Comparison of ENCODE assay signal across 8 cellular contexts in genomic region chr16:58000706-58001676, GRCh38. TPM values are rescaled to one million over a fixed set of nuclear protein-coding genes. Genes with fewer than 3 reads are reported as not detected.
DNase-seq lines count a peak whose midpoint lies in the region; ATAC-seq and TF ChIP-seq lines count a peak whose summit lies in the region.

Gene USB1, plus strand, starts transcription at chr16:58001407. Its CDS starts 77 bp downstream, at chr16:58001484.

- CTCF ChIA-PET in MCF 10A (lab: Yijun Ruan, JAX) = interaction anchor here (0.6 to 7.0 kb wide), 9 partner anchors 9 to 220 kb away, joined by 3 to 88 read pairs (median 3); no protein-coding TSS in a partner anchor

- peak; percentile 82 for TF ChIP-seq CTCF in MCF 10A (IDR thresholded peaks at IDR 0.05; ENCODE audit: unreplicated experiment)
- peak; percentile 64 for TF ChIP-seq CTCF in smooth muscle cell (IDR thresholded peaks at IDR 0.05; ENCODE audit: borderline replicate concordance, insufficient read depth, poor library complexity, severe bottlenecking)

- POLR2A ChIA-PET in MCF 10A (lab: Yijun Ruan, JAX) = interaction anchor here (0.8 to 3.7 kb wide), 16 partner anchors 10 to 473 kb away, joined by 3 to 17 read pairs (median 4); partner anchors contain the start of genes CFAP20 and KATNB1

- peaks cover 14% of the 10 kb centered on the region for H3K4me1 ChIP-seq in smooth muscle cell (ENCODE audit: low read depth)

- peak within 1 kb of the TSS; percentile 28 for H3K27ac ChIP-seq in smooth muscle cell (ENCODE audit: low read depth)

- H4K20me1 ChIP-seq in smooth muscle cell (ENCODE audit: low read depth) = peaks cover 12% of the 10 kb centered on the region

- BruUV-seq in MCF 10A (replicated peaks; lab: Mats Ljungman, UMichigan) = no TSS peak

- H2AFZ ChIP-seq in smooth muscle cell (ENCODE audit: low read depth) = peak within 1 kb of the TSS; percentile 92

- peaks cover 4% of the 10 kb centered on the region for H3F3A ChIP-seq in smooth muscle cell (ENCODE audit: low read depth)

- WGBS in smooth muscle cell (ENCODE audit: low lambda C conversion rate) = 1% methylated on average over 38 of the region's 81 CpGs

- peak within 1 kb of the TSS; percentile 29 for H3K27ac Mint-ChIP-seq in MCF 10A (ENCODE audit: low read depth, unreplicated experiment)

- H3K27me3 ChIP-seq in smooth muscle cell (ENCODE audit: low read depth) = no peaks in the 10 kb centered on the region

- peaks cover 28% of the 10 kb centered on the region for H3K4me1 Mint-ChIP-seq in MCF 10A (ENCODE audit: insufficient read depth, unreplicated experiment)

- H3K79me2 ChIP-seq in smooth muscle cell (ENCODE audit: low read depth) = no peaks in the 10 kb centered on the region

- peak within 1 kb of the TSS; percentile 57 for H3K9ac ChIP-seq in smooth muscle cell (ENCODE audit: low read depth)

- H3K4me3 ChIP-seq in smooth muscle cell = peak within 1 kb of the TSS; percentile 88

- intact Hi-C loops in MCF 10A (cut with micrococcal nuclease) = loop anchor here (1.0 to 2.0 kb wide), 3 partner anchors 102 to 244 kb away; partner anchors contain the start of gene KIFC3

- H3K4me3 Mint-ChIP-seq in MCF 10A (ENCODE audit: unreplicated experiment) = peak within 1 kb of the TSS; percentile 86

- peak; percentile 78 for ATAC-seq in HG02870 (IDR thresholded peaks at IDR 0.05; ENCODE audit: unreplicated experiment)

- no peaks in the 10 kb centered on the region for H3K9me3 Mint-ChIP-seq in MCF 10A (ENCODE audit: unreplicated experiment)

- H3K36me3 ChIP-seq in smooth muscle cell (ENCODE audit: low read depth) = no peaks in the 10 kb centered on the region

- no peaks in the 10 kb centered on the region for H3K27me3 Mint-ChIP-seq in MCF 10A (ENCODE audit: insufficient read depth, unreplicated experiment)

- peak; percentile 64 for DNase-seq in NCI-H2196 (lab: John Stamatoyannopoulos, UW; ENCODE audit: unreplicated experiment)
- no peak for DNase-seq in NCI-H2196 treated with DMSO at 0.1 percent for 48 hours (lab: John Stamatoyannopoulos, UW; ENCODE audit: unreplicated experiment)
- peak; percentile 61 for DNase-seq in NCI-H1694 treated with DMSO at 0.1 percent for 48 hours (lab: John Stamatoyannopoulos, UW)
- peak; percentile 88 for DNase-seq in UCSD-AML1 (lab: John Stamatoyannopoulos, UW; ENCODE audit: unreplicated experiment)
- DNase-seq in MCF 10A (ENCODE audit: unreplicated experiment) = peak; percentile 82
- DNase-seq in iPS-NIHi11 (ENCODE audit: low spot score) = peak; percentile 97
- peak; percentile 63 for DNase-seq in smooth muscle cell (lab: John Stamatoyannopoulos, UW; ENCODE audit: unreplicated experiment)

- H3K9me3 ChIP-seq in smooth muscle cell (replicated peaks; ENCODE audit: low read depth) = no peaks in the 10 kb centered on the region

- peak within 1 kb of the TSS; percentile 99 for H3K4me2 ChIP-seq in smooth muscle cell

- H3K36me3 Mint-ChIP-seq in MCF 10A (ENCODE audit: insufficient read depth, unreplicated experiment) = peaks cover 53% of the 10 kb centered on the region

RNA-seq across cellular contexts. Expression of gene USB1, which starts in this region (rescaled TPM):
- 49.2 and 57.1 TPM in 2 replicates for total RNA-seq in MCF 10A (2022)
- 13.9 and 26.9 TPM in 2 replicates for total RNA-seq in smooth muscle cell
- 44.1 and 56.6 TPM in 2 replicates for polyA plus RNA-seq in smooth muscle cell
